Comparison of ENCODE assay signal across 25 cellular contexts in genomic region chr2:235734168-235734567, GRCh38.
DNase-seq lines count a peak whose midpoint lies in the region; ATAC-seq and TF ChIP-seq lines count a peak whose summit lies in the region.
"Had no signal": no experiment of that assay in that cellular context is flagged by ENCODE, and none has a peak within 500 bp of the region (broad histone marks: within the 10 kb centered on the region; RNA-seq: fewer than 3 reads in every experiment).

No MANE protein-coding gene starts in this region.

- TF ChIP-seq CTCF in GM23338 (conservative IDR thresholded peaks at IDR 0.05; ENCODE audit: low read depth in 2 of 2) (no peak), VCaP (conservative IDR thresholded peaks at IDR 0.05) (no peak), right atrium auricular region (IDR thresholded peaks at IDR 0.05) (no peak), stomach (IDR thresholded peaks at IDR 0.05) (no peak)

- no peak overlapping the region for H2AFZ ChIP-seq in GM23338

- H4K20me1 ChIP-seq in GM23338 (replicated peaks; ENCODE audit: insufficient read depth) = peaks cover 3% of the 10 kb centered on the region

- intact Hi-C loops in stomach (cut with DNase I; ENCODE audit: low total_unique reads) = no loop called here

- TF ChIP-seq EP300 in stomach (IDR thresholded peaks at IDR 0.05) = no peak

- no peak for ATAC-seq in GM23338
- ATAC-seq in T-helper 17 cell = no peak
- ATAC-seq in HG02981 (IDR thresholded peaks at IDR 0.05; ENCODE audit: unreplicated experiment) = no peak

- no peak for TF ChIP-seq POLR2A in stomach (IDR thresholded peaks at IDR 0.05)

- H3K27me3 ChIP-seq in GM23338 (ENCODE audit: insufficient read depth) (no peaks in the 10 kb centered on the region), right atrium auricular region (no peaks in the 10 kb centered on the region), stomach (no peaks in the 10 kb centered on the region)
- H3K27me3 ChIP-seq: MG63 had no signal

- H3K36me3 Mint-ChIP-seq in GM23338 (ENCODE audit: low read depth) (no peaks in the 10 kb centered on the region; the same call in 2 of the 3 replicates), T-helper 17 cell (ENCODE audit: low read depth) (peaks cover 4% of the 10 kb centered on the region)
- H3K36me3 Mint-ChIP-seq: CD4-positive, alpha-beta memory T cell had no signal

- H3K9me3 Mint-ChIP-seq in GM23338 = no peaks in the 10 kb centered on the region
- H3K9me3 Mint-ChIP-seq: CD4-positive, alpha-beta memory T cell had no signal

- DNase-seq in GM23338 (ENCODE audit: low spot score) (no peak), right atrium auricular region (ENCODE audit: low spot score) (no peak), stomach (no peak), DMS 273 (lab: John Stamatoyannopoulos, UW; ENCODE audit: unreplicated experiment) (no peak), T-helper 17 cell (no peak)
- DNase-seq: C1 segment of cervical spinal cord; CD4-positive, alpha-beta memory T cell; COR-L47; DMS 273 treated with DMSO at 0.1 percent for 48 hours; DMS79; EL; GF-D8; HCEC 1CT; IMR-90; KG1; MG63; NCI-H1105 treated with DMSO at 0.1 percent for 48 hours; NCI-H146; NCI-H1930; NCI-H2107; NCI-H524; NCI-H774; SHP77 had no signal

- H3K27me3 Mint-ChIP-seq in GM23338 (ENCODE audit: insufficient read depth, low read depth, poor library complexity) (peaks cover 4% of the 10 kb centered on the region), T-helper 17 cell (peaks cover 17% of the 10 kb centered on the region)

- no peak overlapping the region for H3K27ac ChIP-seq in GM23338 (ENCODE audit: low read depth)
- H3K27ac ChIP-seq in VCaP = peak overlapping the region; percentile 45; the same call in 1 of the 2 replicates
- H3K27ac ChIP-seq in right atrium auricular region = peak overlapping the region; percentile 38 to 66
- peak overlapping the region in 3 of 5 donors; percentile 12 to 40 (median 34) for H3K27ac ChIP-seq in stomach

- H3K4me3 ChIP-seq in GM23338 (no peak overlapping the region), right atrium auricular region (peak overlapping the region in 1 of 2 donors; percentile 8), stomach (no peak overlapping the region)
- H3K4me3 ChIP-seq: MG63 had no signal

- H3K27ac Mint-ChIP-seq in GM23338 (peak overlapping the region; percentile 54; the same call in 1 of the 2 replicates), T-helper 17 cell (no peak overlapping the region)
- H3K27ac Mint-ChIP-seq: CD4-positive, alpha-beta memory T cell had no signal

- H3K9me3 ChIP-seq in right atrium auricular region (no peaks in the 10 kb centered on the region), stomach (no peaks in the 10 kb centered on the region), T-helper 17 cell (ENCODE audit: control insufficient read depth, low read length, poor library complexity, severe bottlenecking) (no peaks in the 10 kb centered on the region)
- H3K9me3 ChIP-seq: MG63 had no signal

- no peaks in the 10 kb centered on the region; the same call in none of the 2 replicates for H3K79me2 ChIP-seq in GM23338 (replicated peaks; ENCODE audit: insufficient read depth)

- H3K36me3 ChIP-seq in GM23338 (ENCODE audit: insufficient read depth) (no peaks in the 10 kb centered on the region; the same call in 1 of the 2 replicates), right atrium auricular region (no peaks in the 10 kb centered on the region), stomach (peaks cover 0 to 11% (median 0%) of the 10 kb centered on the region in 4 donors)
- H3K36me3 ChIP-seq: MG63 had no signal

- 84 to 91% (median 89%) methylated on average over 7 of the region's 7 CpGs for WGBS in stomach, 5 donors

- H3K4me2 ChIP-seq in GM23338 = no peak overlapping the region

- peaks cover 41% of the 10 kb centered on the region for H3K4me1 Mint-ChIP-seq in GM23338
- peaks cover 11% of the 10 kb centered on the region for H3K4me1 Mint-ChIP-seq in T-helper 17 cell

- H3K9me2 ChIP-seq in GM23338 (ENCODE audit: insufficient read depth) = 0 out of 2 replicates have a peak, but pooled peaks cover 2% of the 10 kb centered on the region

- H3K4me3 Mint-ChIP-seq in GM23338 (no peak overlapping the region), T-helper 17 cell (no peak overlapping the region)
- H3K4me3 Mint-ChIP-seq: CD4-positive, alpha-beta memory T cell had no signal

- H3K4me1 ChIP-seq in GM23338 (ENCODE audit: insufficient read depth) (peaks cover 34% of the 10 kb centered on the region), right atrium auricular region (peaks cover 0 to 6% of the 10 kb centered on the region in 2 donors), stomach (peaks cover 0 to 13% (median 7%) of the 10 kb centered on the region in 4 donors)

- H3F3A ChIP-seq in GM23338 (replicated peaks; ENCODE audit: low read depth) = no peaks in the 10 kb centered on the region

TF ChIP-seq in GM23338, 12 proteins besides CTCF, POLR2A, EP300 and RAD21:
- TF ChIP-seq POLR2AphosphoS5 (IDR thresholded peaks at IDR 0.05; ENCODE audit: low read depth) = no peak
- TF ChIP-seq ZNF114 (CRISPR knock-in tag; IDR thresholded peaks at IDR 0.05) = no peak
- TF ChIP-seq ZNF462 (CRISPR knock-in tag; IDR thresholded peaks at IDR 0.05) = no peak
- no peak for TF ChIP-seq NANOG (IDR thresholded peaks at IDR 0.05; ENCODE audit: borderline replicate concordance)
- TF ChIP-seq ZNF331 (CRISPR knock-in tag; IDR thresholded peaks at IDR 0.05; ENCODE audit: low read depth) = no peak
TF ChIP-seq in GM23338: peak in this region for 0.
